8 cellular contexts compared by ENCODE assay signal in genomic region chr10:14878266-14879054, GRCh38. TPM values are rescaled to one million over a fixed set of nuclear protein-coding genes. Genes with fewer than 3 reads are reported as not detected.
DNase-seq lines count a peak whose midpoint lies in the region; ATAC-seq and TF ChIP-seq lines count a peak whose summit lies in the region.

A gene with protein sequence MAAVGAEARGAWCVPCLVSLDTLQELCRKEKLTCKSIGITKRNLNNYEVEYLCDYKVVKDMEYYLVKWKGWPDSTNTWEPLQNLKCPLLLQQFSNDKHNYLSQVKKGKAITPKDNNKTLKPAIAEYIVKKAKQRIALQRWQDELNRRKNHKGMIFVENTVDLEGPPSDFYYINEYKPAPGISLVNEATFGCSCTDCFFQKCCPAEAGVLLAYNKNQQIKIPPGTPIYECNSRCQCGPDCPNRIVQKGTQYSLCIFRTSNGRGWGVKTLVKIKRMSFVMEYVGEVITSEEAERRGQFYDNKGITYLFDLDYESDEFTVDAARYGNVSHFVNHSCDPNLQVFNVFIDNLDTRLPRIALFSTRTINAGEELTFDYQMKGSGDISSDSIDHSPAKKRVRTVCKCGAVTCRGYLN (plus strand): TSS chr10:14878866. CDS start chr10:14878889, 23 bp downstream.

- H3K79me2 ChIP-seq in SU-DHL-6 (ENCODE audit: insufficient read depth, low read length) = peaks cover 71% of the 10 kb centered on the region

- H3K27ac ChIP-seq in SU-DHL-6 (ENCODE audit: low read depth, low read length) (peak within 1 kb of the TSS; percentile 63), ovary (peak within 1 kb of the TSS; percentile 70 to 90), thyroid gland (peak within 1 kb of the TSS; percentile 93 to 94 (median 94))

- H3K27me3 Mint-ChIP-seq in activated naive CD8-positive, alpha-beta T cell treated with anti-CD3 and anti-CD28 coated beads, Interleukin-2, amount 10 ng/mL, durations not matched to agents 7 days and 5 days = no peaks in the 10 kb centered on the region

- DNase-seq in NCI-H1417 (lab: John Stamatoyannopoulos, UW) (peak; percentile 90 to 93 (median 92)), Right ventricle myocardium inferior (ENCODE audit: missing footprints) (peak; percentile 98), ovary (peak; percentile 94 to 98 (median 96)), thyroid gland (peak; percentile 96 to 97)
- DNase-seq in activated naive CD8-positive, alpha-beta T cell treated with anti-CD3 and anti-CD28 coated beads, Interleukin-2, amount 10 ng/mL, durations not matched to agents 7 days and 5 days = peak; percentile 98

- no peaks in the 10 kb centered on the region for H3K9me3 Mint-ChIP-seq in activated naive CD8-positive, alpha-beta T cell treated with anti-CD3 and anti-CD28 coated beads, Interleukin-2, amount 10 ng/mL, durations not matched to agents 7 days and 5 days

- no peaks in the 10 kb centered on the region for H4K20me1 ChIP-seq in SU-DHL-6 (ENCODE audit: low read depth, low read length)

- TF ChIP-seq EP300 in ovary (IDR thresholded peaks at IDR 0.05) = no peak

- peak within 1 kb of the TSS; percentile 72 for H2AFZ ChIP-seq in SU-DHL-6 (ENCODE audit: low read depth, low read length, severe bottlenecking)

- intact Hi-C loops in Right ventricle myocardium inferior (cut with DNase I) (loop anchor here (5.0 kb wide), 5 partner anchors 41 to 289 kb away; partner anchors contain the start of genes CDNF, DCLRE1C, HSPA14 and MSANTD7), ovary (cut with DNase I) (no loop called here), thyroid gland (cut with DNase I) (loop anchor here (5.0 kb wide), 1 partner anchor 214 kb away; no protein-coding TSS in a partner anchor)

- WGBS in ovary, 3 donors = 0% methylated on average over 48 to 92 of the region's 92 CpGs
- 0 to 1% methylated on average over 12 to 26 of the region's 92 CpGs for WGBS in thyroid gland, 2 donors

- H3K4me2 ChIP-seq in SU-DHL-6 (ENCODE audit: low read depth, low read length, poor library complexity, severe bottlenecking) = peak within 1 kb of the TSS; percentile 99

- H3K36me3 ChIP-seq in SU-DHL-6 (ENCODE audit: low read length) = peaks cover 19% of the 10 kb centered on the region; the same call in 1 of the 2 replicates
- H3K36me3 ChIP-seq in ovary = no peaks in the 10 kb centered on the region
- H3K36me3 ChIP-seq in thyroid gland = no peaks in the 10 kb centered on the region

- ATAC-seq in HG02763 (IDR thresholded peaks at IDR 0.05; ENCODE audit: unreplicated experiment) (peak; percentile 91), Right ventricle myocardium inferior (peak; percentile 99)
- peak; percentile 93 for ATAC-seq in activated naive CD8-positive, alpha-beta T cell treated with anti-CD3 and anti-CD28 coated beads, Interleukin-2, amount 10 ng/mL, durations not matched to agents 7 days and 5 days (ENCODE audit: low read depth)

- H3K36me3 Mint-ChIP-seq in activated naive CD8-positive, alpha-beta T cell treated with anti-CD3 and anti-CD28 coated beads, Interleukin-2, amount 10 ng/mL, durations not matched to agents 7 days and 5 days = peaks cover 8% of the 10 kb centered on the region

- H3K27me3 ChIP-seq in SU-DHL-6 (ENCODE audit: low read length) (no peaks in the 10 kb centered on the region), ovary (no peaks in the 10 kb centered on the region), thyroid gland (no peaks in the 10 kb centered on the region)

- H3K4me1 ChIP-seq in ovary (ENCODE audit: insufficient read depth) (no peaks in the 10 kb centered on the region), thyroid gland (peaks cover 9 to 16% of the 10 kb centered on the region in 2 donors)

- peak within 1 kb of the TSS; percentile 89 for H3K27ac Mint-ChIP-seq in activated naive CD8-positive, alpha-beta T cell treated with anti-CD3 and anti-CD28 coated beads, Interleukin-2, amount 10 ng/mL, durations not matched to agents 7 days and 5 days

- H3K9ac ChIP-seq in SU-DHL-6 (ENCODE audit: low read length) = peak within 1 kb of the TSS; percentile 98

- H3K9me3 ChIP-seq in SU-DHL-6 (ENCODE audit: insufficient read depth, low read length) (no peaks in the 10 kb centered on the region), ovary (no peaks in the 10 kb centered on the region), thyroid gland (no peaks in the 10 kb centered on the region)

- POLR2A ChIA-PET in activated naive CD8-positive, alpha-beta T cell treated with anti-CD3 and anti-CD28 coated beads, Interleukin-2, amount 10 ng/mL, durations not matched to agents 7 days and 5 days (lab: Charles Lee) = interaction anchor here (0.6 to 3.1 kb wide), 18 partner anchors 8 to 1530 kb away, joined by 3 to 38 read pairs (median 4); partner anchors contain the start of genes CDNF, DCLRE1C, HSPA14 and MEIG1

- H3K4me3 ChIP-seq in GM12875 (ENCODE audit: low read depth, low read length) (peak within 1 kb of the TSS; percentile 87), SU-DHL-6 (ENCODE audit: insufficient read depth, low read length, poor library complexity, severe bottlenecking) (peak within 1 kb of the TSS; percentile 79), ovary (peak within 1 kb of the TSS; percentile 69), thyroid gland (replicated peaks in 1 of 3) (peak within 1 kb of the TSS; percentile 83 to 95 (median 93))

- H3K9me2 ChIP-seq in SU-DHL-6 (replicated peaks; ENCODE audit: insufficient read depth, low read length) = no peaks in the 10 kb centered on the region

- TF ChIP-seq CTCF in GM12875 (IDR thresholded peaks at IDR 0.05; ENCODE audit: borderline replicate concordance, insufficient read depth, low read depth, low read length) (no peak), SU-DHL-6 (IDR thresholded peaks at IDR 0.05; ENCODE audit: insufficient read depth, low read length, poor library complexity, severe bottlenecking) (no peak), ovary (IDR thresholded peaks at IDR 0.05) (peak in 1 of 3 donors; percentile 17), thyroid gland (IDR thresholded peaks at IDR 0.05) (peak in 1 of 6 experiments; percentile 14)

- peaks cover 25% of the 10 kb centered on the region for H3F3A ChIP-seq in SU-DHL-6 (ENCODE audit: insufficient read depth)

- TF ChIP-seq POLR2A in ovary (IDR thresholded peaks at IDR 0.05) = peak; percentile 57
- TF ChIP-seq POLR2A in thyroid gland (IDR thresholded peaks at IDR 0.05) = peak in 1 of 2 donors; percentile 89

- H3K4me3 Mint-ChIP-seq in activated naive CD8-positive, alpha-beta T cell treated with anti-CD3 and anti-CD28 coated beads, Interleukin-2, amount 10 ng/mL, durations not matched to agents 7 days and 5 days = peak within 1 kb of the TSS; percentile 96

- peaks cover 24% of the 10 kb centered on the region for H3K4me1 Mint-ChIP-seq in activated naive CD8-positive, alpha-beta T cell treated with anti-CD3 and anti-CD28 coated beads, Interleukin-2, amount 10 ng/mL, durations not matched to agents 7 days and 5 days

RNA-seq across cellular contexts. Expression of the gene that starts here (rescaled TPM):
- 10 to 100 TPM; 19.4 to 22.3 TPM for total RNA-seq in activated naive CD8-positive, alpha-beta T cell treated with anti-CD3 and anti-CD28 coated beads, Interleukin-2, amount 10 ng/mL, durations not matched to agents 7 days and 5 days
- total RNA-seq in Right ventricle myocardium inferior = 4.9 TPM
- total RNA-seq in ovary = 10 to 100 TPM in 3 of 7 donors, 1 to 10 TPM in 4; 3.7 to 16.4 (median 9.0) TPM
- polyA plus RNA-seq in ovary = 1 to 10 TPM; 3.0 to 5.0 TPM
- 1 to 10 TPM; 5.1 to 9.6 (median 8.7) TPM for total RNA-seq in thyroid gland

Comparison
In these comparisons a context has a peak if more than half of its experiments do, and no peak if none do; other contexts are left out.
1. Peak in every context shown above with its lines: DNase-seq, ATAC-seq, H3K4me3 ChIP-seq and H3K27ac ChIP-seq.
2. intact Hi-C loops: an anchor here in Right ventricle myocardium inferior (5.0 kb wide) and thyroid gland (5.0 kb wide); none called in ovary.